ENCODE assay signal across 1 cellular context in genomic region chr1:75618382-75618781, GRCh38.
TF ChIP-seq lines count a peak whose summit lies in the region.

No MANE protein-coding gene starts in this region.

TF ChIP-seq in HEK293, 187 proteins besides CTCF, POLR2A, EP300 and RAD21 (continued from another document and continues in another):
- no peak for TF ChIP-seq ELK4 (IDR thresholded peaks at IDR 0.05; ENCODE audit: borderline replicate concordance, low read depth, low read length)
- TF ChIP-seq ZNF366 (tag by site-specific recombination; conservative IDR thresholded peaks at IDR 0.05): no peak
- no peak for TF ChIP-seq ZNF501 (tag by site-specific recombination; IDR thresholded peaks at IDR 0.05)
- TF ChIP-seq MEIS1 (CRISPR knock-in tag; IDR thresholded peaks at IDR 0.05; ENCODE audit: borderline replicate concordance): no peak
- TF ChIP-seq ZNF76 (tag by site-specific recombination; IDR thresholded peaks at IDR 0.05; ENCODE audit: borderline replicate concordance, low read depth): no peak
- no peak for TF ChIP-seq ZFP41 (tag by site-specific recombination; IDR thresholded peaks at IDR 0.05; ENCODE audit: borderline replicate concordance)
- no peak for TF ChIP-seq TCF7L2 (IDR thresholded peaks at IDR 0.05; ENCODE audit: borderline replicate concordance, low read depth, low read length)
- TF ChIP-seq EGR2 (tag by site-specific recombination; IDR thresholded peaks at IDR 0.05; ENCODE audit: low read depth): no peak
- TF ChIP-seq, protein P1, sequence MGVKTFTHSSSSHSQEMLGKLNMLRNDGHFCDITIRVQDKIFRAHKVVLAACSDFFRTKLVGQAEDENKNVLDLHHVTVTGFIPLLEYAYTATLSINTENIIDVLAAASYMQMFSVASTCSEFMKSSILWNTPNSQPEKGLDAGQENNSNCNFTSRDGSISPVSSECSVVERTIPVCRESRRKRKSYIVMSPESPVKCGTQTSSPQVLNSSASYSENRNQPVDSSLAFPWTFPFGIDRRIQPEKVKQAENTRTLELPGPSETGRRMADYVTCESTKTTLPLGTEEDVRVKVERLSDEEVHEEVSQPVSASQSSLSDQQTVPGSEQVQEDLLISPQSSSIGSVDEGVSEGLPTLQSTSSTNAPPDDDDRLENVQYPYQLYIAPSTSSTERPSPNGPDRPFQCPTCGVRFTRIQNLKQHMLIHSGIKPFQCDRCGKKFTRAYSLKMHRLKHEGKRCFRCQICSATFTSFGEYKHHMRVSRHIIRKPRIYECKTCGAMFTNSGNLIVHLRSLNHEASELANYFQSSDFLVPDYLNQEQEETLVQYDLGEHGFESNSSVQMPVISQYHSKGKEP (tag by site-specific recombination; IDR thresholded peaks at IDR 0.05): 0 out of 2 replicates have a peak, but pooled peaks have one; percentile 54
- TF ChIP-seq ZNF555 (tag by site-specific recombination; conservative IDR thresholded peaks at IDR 0.05): no peak
- TF ChIP-seq BCL11A (tag by site-specific recombination; IDR thresholded peaks at IDR 0.05; ENCODE audit: low read depth): no peak
- TF ChIP-seq, protein P2, sequence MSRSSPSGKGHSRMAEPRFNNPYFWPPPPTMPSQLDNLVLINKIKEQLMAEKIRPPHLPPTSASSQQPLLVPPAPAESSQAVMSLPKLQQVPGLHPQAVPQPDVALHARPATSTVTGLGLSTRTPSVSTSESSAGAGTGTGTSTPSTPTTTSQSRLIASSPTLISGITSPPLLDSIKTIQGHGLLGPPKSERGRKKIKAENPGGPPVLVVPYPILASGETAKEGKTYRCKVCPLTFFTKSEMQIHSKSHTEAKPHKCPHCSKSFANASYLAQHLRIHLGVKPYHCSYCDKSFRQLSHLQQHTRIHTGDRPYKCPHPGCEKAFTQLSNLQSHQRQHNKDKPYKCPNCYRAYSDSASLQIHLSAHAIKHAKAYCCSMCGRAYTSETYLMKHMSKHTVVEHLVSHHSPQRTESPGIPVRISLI (tag by site-specific recombination; IDR thresholded peaks at IDR 0.05): no peak
- no peak for TF ChIP-seq ZNF561 (tag by site-specific recombination; IDR thresholded peaks at IDR 0.05; ENCODE audit: borderline replicate concordance)
- no peak for TF ChIP-seq ZNF157 (tag by site-specific recombination; IDR thresholded peaks at IDR 0.05)
- TF ChIP-seq ZNF488 (tag by site-specific recombination; IDR thresholded peaks at IDR 0.05): no peak
- TF ChIP-seq OSR2 (tag by site-specific recombination; IDR thresholded peaks at IDR 0.05): peak; percentile 67; the same call in 1 of the 2 replicates
- no peak for TF ChIP-seq SCRT2 (tag by site-specific recombination; IDR thresholded peaks at IDR 0.05)
- TF ChIP-seq ZBTB21 (tag by site-specific recombination; IDR thresholded peaks at IDR 0.05): peak; percentile 40; the same call in 1 of the 2 replicates
- no peak for TF ChIP-seq PRDM1 (tag by site-specific recombination; IDR thresholded peaks at IDR 0.05)
- no peak for TF ChIP-seq ZNF266 (tag by site-specific recombination; IDR thresholded peaks at IDR 0.05; ENCODE audit: low read depth)
- TF ChIP-seq ZNF121 (tag by site-specific recombination; IDR thresholded peaks at IDR 0.05): no peak
- no peak for TF ChIP-seq ZNF404 (tag by site-specific recombination; IDR thresholded peaks at IDR 0.05)
- TF ChIP-seq ZNF677 (tag by site-specific recombination; IDR thresholded peaks at IDR 0.05): no peak
- TF ChIP-seq ZNF169 (tag by site-specific recombination; IDR thresholded peaks at IDR 0.05): no peak
- 0 out of 2 replicates have a peak, but pooled peaks have one; percentile 84 for TF ChIP-seq ZNF24 (tag by site-specific recombination; IDR thresholded peaks at IDR 0.05)
- TF ChIP-seq ZEB2 (tag by site-specific recombination; IDR thresholded peaks at IDR 0.05): 0 out of 2 replicates have a peak, but pooled peaks have one; percentile 24
- no peak for TF ChIP-seq ZNF416 (tag by site-specific recombination; IDR thresholded peaks at IDR 0.05)
- no peak for TF ChIP-seq ZNF146 (tag by site-specific recombination; IDR thresholded peaks at IDR 0.05)
- no peak for TF ChIP-seq ZNF114 (tag by site-specific recombination; IDR thresholded peaks at IDR 0.05)
- TF ChIP-seq ZNF701 (tag by site-specific recombination; IDR thresholded peaks at IDR 0.05): no peak
- no peak for TF ChIP-seq AEBP2 (tag by site-specific recombination; IDR thresholded peaks at IDR 0.05; ENCODE audit: borderline replicate concordance)
- no peak for TF ChIP-seq ZNF223 (tag by site-specific recombination; IDR thresholded peaks at IDR 0.05)
- no peak for TF ChIP-seq ZBTB17 (tag by site-specific recombination; IDR thresholded peaks at IDR 0.05)
- no peak for TF ChIP-seq ZSCAN18 (tag by site-specific recombination; IDR thresholded peaks at IDR 0.05)
- no peak for TF ChIP-seq ZBTB8A (tag by site-specific recombination; IDR thresholded peaks at IDR 0.05)
- TF ChIP-seq ZNF621 (tag by site-specific recombination; IDR thresholded peaks at IDR 0.05): no peak
- TF ChIP-seq PRDM6 (tag by site-specific recombination; IDR thresholded peaks at IDR 0.05): peak; percentile 90
- no peak for TF ChIP-seq REPIN1 (tag by site-specific recombination; IDR thresholded peaks at IDR 0.05; ENCODE audit: low read depth)
- no peak for TF ChIP-seq ZNF548 (tag by site-specific recombination; IDR thresholded peaks at IDR 0.05)
- no peak for TF ChIP-seq ZNF560 (tag by site-specific recombination; IDR thresholded peaks at IDR 0.05; ENCODE audit: borderline replicate concordance)
- TF ChIP-seq MYNN (tag by site-specific recombination; IDR thresholded peaks at IDR 0.05; ENCODE audit: borderline replicate concordance): no peak
- no peak for TF ChIP-seq ZNF174 (tag by site-specific recombination; IDR thresholded peaks at IDR 0.05)
- no peak for TF ChIP-seq HOXC10 (CRISPR knock-in tag; IDR thresholded peaks at IDR 0.05)
- TF ChIP-seq ZNF23 (tag by site-specific recombination; IDR thresholded peaks at IDR 0.05; ENCODE audit: borderline replicate concordance): no peak
- no peak for TF ChIP-seq ZNF692 (tag by site-specific recombination; IDR thresholded peaks at IDR 0.05)
- TF ChIP-seq ZSCAN16 (tag by site-specific recombination; IDR thresholded peaks at IDR 0.05): no peak
- no peak for TF ChIP-seq ZFP3 (tag by site-specific recombination; IDR thresholded peaks at IDR 0.05; ENCODE audit: low read depth)
- TF ChIP-seq ZNF571 (tag by site-specific recombination; IDR thresholded peaks at IDR 0.05): no peak
- TF ChIP-seq SALL2 (tag by site-specific recombination; IDR thresholded peaks at IDR 0.05; ENCODE audit: borderline replicate concordance): no peak
- no peak for TF ChIP-seq ZNF248 (tag by site-specific recombination; IDR thresholded peaks at IDR 0.05)
- peak; percentile 55; the same call in 1 of the 2 replicates for TF ChIP-seq ZNF2 (tag by site-specific recombination; IDR thresholded peaks at IDR 0.05)
- no peak for TF ChIP-seq REST (tag by site-specific recombination; IDR thresholded peaks at IDR 0.05)
- no peak for TF ChIP-seq ZNF580 (tag by site-specific recombination; IDR thresholded peaks at IDR 0.05)
- TF ChIP-seq SCRT1 (tag by site-specific recombination; IDR thresholded peaks at IDR 0.05; ENCODE audit: borderline replicate concordance): no peak
- peak; percentile 81 for TF ChIP-seq ZNF184 (tag by site-specific recombination; IDR thresholded peaks at IDR 0.05)
- TF ChIP-seq ZNF785 (tag by site-specific recombination; IDR thresholded peaks at IDR 0.05): no peak
